In genomic region chr9:41643571-41644221, GRCh38 we compare ENCODE assay signal across 8 cellular contexts.
DNase-seq lines count a peak whose midpoint lies in the region; ATAC-seq and TF ChIP-seq lines count a peak whose summit lies in the region.
"Not testable (repeated sequence)": the region's sequence is repeated elsewhere in the genome, so short reads cannot be mapped to it uniquely, and the experiment has no call there.

No MANE protein-coding gene starts in this region.

- not testable (repeated sequence) for H3K36me3 ChIP-seq in endodermal cell (ENCODE audit: control insufficient read depth, insufficient read depth, low read length); mesenchymal stem cell (ENCODE audit: control insufficient read depth in 1 of 2, insufficient read depth in 2 of 2, low read depth in 1 of 2, low read length in 2 of 2)

- not testable (repeated sequence) for H3K79me1 ChIP-seq in mesenchymal stem cell (replicated peaks; ENCODE audit: low read length, poor library complexity, severe bottlenecking)

- WGBS in endodermal cell (ENCODE audit: insufficient coverage in 1 of 2, insufficient read length in 1 of 2), 2 experiments: 11 to 12% methylated on average over 6 to 44 of the region's 50 CpGs
- no CpG with 5 or more reads among the region's 50 CpGs for WGBS in mesenchymal stem cell

- not testable (repeated sequence) for H4K91ac ChIP-seq in mesenchymal stem cell (ENCODE audit: low read length)

- not testable (repeated sequence) for H2BK5ac ChIP-seq in mesenchymal stem cell (ENCODE audit: low read depth, low read length, poor library complexity, severe bottlenecking)

- H2BK15ac ChIP-seq in mesenchymal stem cell (ENCODE audit: low read depth, poor library complexity, severe bottlenecking): not testable (repeated sequence)

- not testable (repeated sequence) for H3K4me3 ChIP-seq in endodermal cell (ENCODE audit: low read length)
- peak overlapping the region in 1 of 2 experiments; percentile 56 for H3K4me3 ChIP-seq in mesenchymal stem cell (ENCODE audit: insufficient read depth in 1 of 2, low read depth in 1 of 2, low read length in 2 of 2)

- not testable (repeated sequence) for H3K9me3 Mint-ChIP-seq in endodermal cell

- peak overlapping the region; percentile 45 for H3K4me3 Mint-ChIP-seq in endodermal cell

- H3K27ac ChIP-seq in C4-2B: peak overlapping the region; percentile 45; the same call in 1 of the 2 replicates
- H3K27ac ChIP-seq in endodermal cell (ENCODE audit: low read depth, low read length); mesenchymal stem cell (ENCODE audit: low read length, poor library complexity, severe bottlenecking): not testable (repeated sequence)

- H2AFZ ChIP-seq in mesenchymal stem cell (ENCODE audit: low read depth, low read length): not testable (repeated sequence)

- not testable (repeated sequence) for H3K9ac ChIP-seq in endodermal cell (ENCODE audit: extremely low read depth, low read length, poor library complexity, severe bottlenecking)
- H3K9ac ChIP-seq in mesenchymal stem cell (ENCODE audit: low read length): peak overlapping the region; percentile 81

- H3K4me2 ChIP-seq in mesenchymal stem cell (ENCODE audit: low read length, poor library complexity, severe bottlenecking): not testable (repeated sequence)

- not testable (repeated sequence) for H3K18ac ChIP-seq in mesenchymal stem cell (ENCODE audit: low read depth in 1 of 2, low read length in 2 of 2)

- not testable (repeated sequence) for H2BK120ac ChIP-seq in mesenchymal stem cell (ENCODE audit: low read depth, low read length)

- not testable (repeated sequence) for H3K27me3 ChIP-seq in endodermal cell (ENCODE audit: control insufficient read depth, insufficient read depth, low read length, poor library complexity, severe bottlenecking); mesenchymal stem cell (ENCODE audit: control insufficient read depth in 1 of 2, insufficient read depth in 1 of 2, low read length in 2 of 2)

- peaks cover 18% of the 10 kb centered on the region for H3K27me3 Mint-ChIP-seq in endodermal cell (ENCODE audit: insufficient read depth)

- DNase-seq in NCI-H82 treated with DMSO at 0.1 percent for 48 hours (lab: John Stamatoyannopoulos, UW; ENCODE audit: unreplicated experiment) (peak; percentile 29), activated T-cell treated with anti-CD3 and anti-CD28 coated beads for 24 hours (ENCODE audit: low read depth) (peak; percentile 48), endodermal cell (peak; percentile 78)
- not testable (repeated sequence) for DNase-seq in mesenchymal stem cell
- peak; percentile 62 for DNase-seq in stimulated activated CD4-positive, alpha-beta T cell treated with anti-CD3 and anti-CD28 coated beads, Interleukin-4, amount 100 ng/mL, for 1 hour

- H3K4me1 ChIP-seq in endodermal cell (ENCODE audit: control insufficient read depth, insufficient read depth, low read length); mesenchymal stem cell (ENCODE audit: control insufficient read depth, insufficient read depth, low read depth, low read length): not testable (repeated sequence)

- not testable (repeated sequence) for H4K8ac ChIP-seq in mesenchymal stem cell (ENCODE audit: low read length)

- H3K9me3 ChIP-seq in endodermal cell (ENCODE audit: control insufficient read depth, low read length); mesenchymal stem cell (ENCODE audit: control insufficient read depth, low read length): not testable (repeated sequence)

- not testable (repeated sequence) for H3K4me1 Mint-ChIP-seq in endodermal cell

- not testable (repeated sequence) for H3K4ac ChIP-seq in mesenchymal stem cell (ENCODE audit: low read depth in 1 of 2, low read length in 2 of 2)

- peak; percentile 100 for ATAC-seq in GM19467 (IDR thresholded peaks at IDR 0.05; ENCODE audit: unreplicated experiment)
- peak; percentile 96 for ATAC-seq in HG03378 (IDR thresholded peaks at IDR 0.05; ENCODE audit: unreplicated experiment)

- not testable (repeated sequence) for H2AK5ac ChIP-seq in mesenchymal stem cell (ENCODE audit: low read length, severe bottlenecking)

- TF ChIP-seq CTCF in C4-2B (conservative IDR thresholded peaks at IDR 0.05); endodermal cell (conservative IDR thresholded peaks at IDR 0.05): not testable (repeated sequence)

- H3K27ac Mint-ChIP-seq in endodermal cell: peak overlapping the region; percentile 61

- H3K14ac ChIP-seq in mesenchymal stem cell (ENCODE audit: low read length in 2 of 2): not testable (repeated sequence)

- not testable (repeated sequence) for H3K36me3 Mint-ChIP-seq in endodermal cell (ENCODE audit: low read depth)

- not testable (repeated sequence) for H2BK12ac ChIP-seq in mesenchymal stem cell (ENCODE audit: low read length in 2 of 2)

- not testable (repeated sequence) for H3K23ac ChIP-seq in mesenchymal stem cell (ENCODE audit: low read length in 2 of 2)
